ENCODE assay signal across 8 cellular contexts in the genomic region with DNA sequence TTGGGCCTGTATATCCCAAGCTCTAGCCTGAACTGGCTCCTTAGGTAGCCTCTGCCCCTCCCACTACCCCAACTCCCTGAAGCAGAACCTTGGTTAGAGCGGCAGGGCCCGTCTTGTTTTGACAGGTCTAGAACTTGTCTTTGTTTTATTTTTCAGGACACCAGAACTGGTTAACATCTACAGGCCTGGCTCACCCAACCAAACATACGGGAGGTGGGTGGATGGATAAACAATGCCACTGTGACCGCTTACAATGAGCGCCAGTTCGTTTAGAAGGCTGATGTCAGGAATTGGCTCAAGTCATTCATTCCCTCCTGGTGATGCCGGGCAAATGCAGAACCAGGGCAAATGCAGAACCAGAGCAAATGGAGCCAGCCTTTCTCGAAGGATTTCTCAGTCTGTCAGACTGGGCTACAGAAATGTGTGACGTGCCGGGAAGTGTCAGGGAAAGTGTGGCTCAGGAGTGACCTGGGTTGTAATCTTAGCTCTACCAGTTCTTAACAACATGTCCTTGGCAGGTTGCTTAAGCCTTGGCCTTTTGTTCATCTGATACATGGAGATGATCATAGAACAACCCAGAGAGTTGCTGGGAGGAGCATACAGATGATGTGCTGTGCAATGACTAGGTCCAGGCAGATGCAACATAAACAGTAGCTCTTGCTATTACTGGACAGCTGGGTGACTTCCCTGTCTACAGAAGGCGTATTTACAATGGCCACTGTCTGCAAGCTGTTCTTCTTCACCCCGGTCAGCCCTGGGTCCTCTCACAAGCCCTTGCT. TPM values are rescaled to one million over a fixed set of nuclear protein-coding genes. Genes with fewer than 3 reads are reported as not detected.
A peak's percentile ranks its signal among the peaks of the same experiment; 100 is the strongest.
DNase-seq lines count a peak whose midpoint lies in the region; ATAC-seq lines count a peak whose summit lies in the region.

No MANE protein-coding gene starts in this region.

- no peak overlapping the region for H3K4ac ChIP-seq in trophoblast cell (ENCODE audit: low read depth, low read length)

- H3K23ac ChIP-seq in trophoblast cell (ENCODE audit: low read length): no peak overlapping the region

- H3K9me3 ChIP-seq in adipocyte (ENCODE audit: control insufficient read depth, low read length): no peaks in the 10 kb centered on the region
- no peaks in the 10 kb centered on the region for H3K9me3 ChIP-seq in skeletal muscle tissue (ENCODE audit: control insufficient read depth in 3 of 3, low read length in 3 of 3)
- peaks cover 2% of the 10 kb centered on the region for H3K9me3 ChIP-seq in trophoblast cell (ENCODE audit: insufficient read depth, low read depth, low read length)

- no peak overlapping the region for H2AK5ac ChIP-seq in trophoblast cell (ENCODE audit: low read length)

- H3K27me3 ChIP-seq in adipocyte (replicated peaks; ENCODE audit: control insufficient read depth, insufficient read depth, low read length) (no peaks in the 10 kb centered on the region), skeletal muscle tissue (ENCODE audit: control insufficient read depth in 3 of 3, insufficient read depth in 3 of 3, low read length in 3 of 3) (no peaks in the 10 kb centered on the region), trophoblast cell (ENCODE audit: insufficient read depth, low read length) (no peaks in the 10 kb centered on the region)

- no peak overlapping the region for H3K14ac ChIP-seq in trophoblast cell (ENCODE audit: low read length)

- H3K36me3 Mint-ChIP-seq in IgD-negative memory B cell: no peaks in the 10 kb centered on the region

- H3K4me2 ChIP-seq in trophoblast cell (ENCODE audit: low read length): no peak overlapping the region

- no peak overlapping the region for H4K8ac ChIP-seq in trophoblast cell (ENCODE audit: low read depth, low read length)

- H3K4me1 ChIP-seq in adipocyte (ENCODE audit: control insufficient read depth, insufficient read depth, low read length): peaks cover 35% of the 10 kb centered on the region
- H3K4me1 ChIP-seq in skeletal muscle tissue (ENCODE audit: control insufficient read depth in 3 of 3, insufficient read depth in 3 of 3, low read length in 3 of 3): peaks cover 83 to 91% (median 90%) of the 10 kb centered on the region in 3 donors
- H3K4me1 ChIP-seq in trophoblast cell (ENCODE audit: control insufficient read depth in 1 of 2, insufficient read depth in 2 of 2, low read length in 2 of 2): peaks cover 8 to 13% of the 10 kb centered on the region in 2 experiments

- H3K9ac ChIP-seq in adipocyte (ENCODE audit: low read length): no peak overlapping the region
- peak overlapping the region; percentile 26 to 83 (median 62) for H3K9ac ChIP-seq in skeletal muscle tissue (ENCODE audit: low read depth in 1 of 3, low read length in 3 of 3)
- no peak overlapping the region for H3K9ac ChIP-seq in trophoblast cell (ENCODE audit: low read length)

- H3K9me3 Mint-ChIP-seq in IgD-negative memory B cell: no peaks in the 10 kb centered on the region

- peaks cover 43 to 54% (median 51%) of the 10 kb centered on the region in 3 donors for H3K4me1 Mint-ChIP-seq in IgD-negative memory B cell

- no peak overlapping the region for H3K18ac ChIP-seq in trophoblast cell (ENCODE audit: low read length)

- H3K4me3 ChIP-seq in adipocyte (ENCODE audit: low read length): no peak overlapping the region
- H3K4me3 ChIP-seq in skeletal muscle tissue (ENCODE audit: low read length in 3 of 3): peak overlapping the region in 2 of 3 donors; percentile 7 to 29
- H3K4me3 ChIP-seq in trophoblast cell (ENCODE audit: low read depth, low read length): no peak overlapping the region

- no peak overlapping the region for H4K91ac ChIP-seq in trophoblast cell (ENCODE audit: low read depth, low read length)

- H3K79me1 ChIP-seq in trophoblast cell (ENCODE audit: low read length): peaks cover 7% of the 10 kb centered on the region

- no peak for ATAC-seq in HG02852 (IDR thresholded peaks at IDR 0.05; ENCODE audit: unreplicated experiment)

- peak overlapping the region; percentile 87 to 98 (median 94) for H3K4me3 Mint-ChIP-seq in IgD-negative memory B cell

- no peak overlapping the region for H2AFZ ChIP-seq in trophoblast cell (ENCODE audit: insufficient read depth, low read length, poor library complexity)

- no peak overlapping the region for H2BK5ac ChIP-seq in trophoblast cell (ENCODE audit: low read depth, low read length, poor library complexity)

- no peaks in the 10 kb centered on the region for H3K79me2 ChIP-seq in trophoblast cell (ENCODE audit: control insufficient read depth, insufficient read depth, low read length, poor library complexity)

- no peaks in the 10 kb centered on the region for H3K27me3 Mint-ChIP-seq in IgD-negative memory B cell

- DNase-seq in adipocyte (ENCODE audit: low read depth) (peak; percentile 9), hypothalamus (lab: John Stamatoyannopoulos, UW) (peak in 33 of 51 donors; percentile 32 to 90 (median 69)), RKO (ENCODE audit: low spot score) (no peak), NCI-H2227 (lab: John Stamatoyannopoulos, UW; ENCODE audit: unreplicated experiment) (no peak), trophoblast cell (no peak)

- H3K36me3 ChIP-seq in adipocyte (ENCODE audit: control insufficient read depth, insufficient read depth, low read length, severe bottlenecking) (no peaks in the 10 kb centered on the region), skeletal muscle tissue (ENCODE audit: control insufficient read depth in 3 of 3, insufficient read depth in 3 of 3, low read length in 3 of 3) (no peaks in the 10 kb centered on the region), trophoblast cell (ENCODE audit: control insufficient read depth in 1 of 2, insufficient read depth in 2 of 2, low read length in 2 of 2) (no peaks in the 10 kb centered on the region)

- H3K27ac ChIP-seq in skeletal muscle tissue (ENCODE audit: low read depth, low read length) (peak overlapping the region; percentile 98), trophoblast cell (ENCODE audit: low read depth, low read length) (no peak overlapping the region)

- no peak overlapping the region for H2BK120ac ChIP-seq in trophoblast cell (ENCODE audit: insufficient read depth, low read length, poor library complexity)

- peak overlapping the region; percentile 95 to 98 (median 96) for H3K27ac Mint-ChIP-seq in IgD-negative memory B cell

- WGBS in trophoblast cell (ENCODE audit: extremely low coverage, insufficient coverage, insufficient read length): no CpG with 5 or more reads among the region's 12 CpGs

- H2BK12ac ChIP-seq in trophoblast cell (ENCODE audit: low read length): no peak overlapping the region

- H4K12ac ChIP-seq in trophoblast cell (ENCODE audit: low read depth, low read length): no peak overlapping the region

RNA-seq across cellular contexts. Expression of a gene that starts 30.5 kb away (rescaled TPM):
- polyA plus RNA-seq in IgD-negative memory B cell: 202 TPM
- total RNA-seq in skeletal muscle tissue: 32.4 TPM
- 28.9 and 30.4 TPM in 2 replicates for polyA plus RNA-seq in trophoblast cell (2013)

RNA-seq across cellular contexts. Expression of a gene that starts 45.3 kb away (rescaled TPM):
- polyA plus RNA-seq in IgD-negative memory B cell: 0.75 TPM
- total RNA-seq in skeletal muscle tissue: under 0.01 TPM
- polyA plus RNA-seq in trophoblast cell (2013): not detected in 2 replicates

Comparison
In these comparisons a context has a peak if more than half of its experiments do, and no peak if none do; other contexts are left out.
1. DNase-seq: peak in adipocyte (single experiment) and hypothalamus (33 of 51); none in RKO (single experiment), NCI-H2227 (single experiment) and trophoblast cell (0 of 2).
2. H3K4me3 ChIP-seq: peak in skeletal muscle tissue (2 of 3); none in adipocyte (single experiment) and trophoblast cell (single experiment).
3. H3K9ac ChIP-seq: peak in skeletal muscle tissue (3 of 3); none in adipocyte (single experiment) and trophoblast cell (single experiment).